In genomic region chr15:25438601-25439455, GRCh38 we compare ENCODE assay signal across 8 cellular contexts. TPM values are rescaled to one million over a fixed set of nuclear protein-coding genes. Genes with fewer than 3 reads are reported as not detected.
DNase-seq lines count a peak whose midpoint lies in the region; ATAC-seq and TF ChIP-seq lines count a peak whose summit lies in the region.

Gene UBE3A, minus strand, starts transcription at chr15:25439024. Its CDS starts 29,917 bp downstream, at chr15:25409107.

- H4K20me1 ChIP-seq in SU-DHL-6 (ENCODE audit: low read depth, low read length) = peaks cover 39% of the 10 kb centered on the region

- H3K27me3 Mint-ChIP-seq in activated naive CD8-positive, alpha-beta T cell treated with anti-CD3 and anti-CD28 coated beads, Interleukin-2, amount 10 ng/mL, durations not matched to agents 7 days and 5 days = no peaks in the 10 kb centered on the region
- H3K27me3 Mint-ChIP-seq in osteocyte (ENCODE audit: unreplicated experiment) = no peaks in the 10 kb centered on the region

- intact Hi-C loops in head of caudate nucleus (cut with DNase I) = loop anchor here (10.0 kb wide), 1 partner anchor 484 kb away; the partner anchor contains the start of genes SNRPN and SNURF

- peaks cover 33 to 44% of the 10 kb centered on the region in 2 donors for H3K4me1 ChIP-seq in thoracic aorta (ENCODE audit: control insufficient read depth in 1 of 2, low read depth in 2 of 2)

- peak within 1 kb of the TSS; percentile 100 for H3K9ac ChIP-seq in SU-DHL-6 (ENCODE audit: low read length)

- H3K9me3 Mint-ChIP-seq in activated naive CD8-positive, alpha-beta T cell treated with anti-CD3 and anti-CD28 coated beads, Interleukin-2, amount 10 ng/mL, durations not matched to agents 7 days and 5 days = no peaks in the 10 kb centered on the region
- H3K9me3 Mint-ChIP-seq in osteocyte (ENCODE audit: unreplicated experiment) = no peaks in the 10 kb centered on the region

- H3K27ac ChIP-seq in SU-DHL-6 (ENCODE audit: low read depth, low read length) (peak within 1 kb of the TSS; percentile 83), thoracic aorta (peak within 1 kb of the TSS; percentile 98 to 99)

- peak within 1 kb of the TSS; percentile 99 for H2AFZ ChIP-seq in SU-DHL-6 (ENCODE audit: low read depth, low read length, severe bottlenecking)

- peak within 1 kb of the TSS; percentile 89 for H3K4me2 ChIP-seq in SU-DHL-6 (ENCODE audit: low read depth, low read length, poor library complexity, severe bottlenecking)

- peak within 1 kb of the TSS; percentile 94 for H3K27ac Mint-ChIP-seq in activated naive CD8-positive, alpha-beta T cell treated with anti-CD3 and anti-CD28 coated beads, Interleukin-2, amount 10 ng/mL, durations not matched to agents 7 days and 5 days
- H3K27ac Mint-ChIP-seq in osteocyte (ENCODE audit: unreplicated experiment) = peak within 1 kb of the TSS; percentile 92

- ATAC-seq in HG02623 (IDR thresholded peaks at IDR 0.05; ENCODE audit: unreplicated experiment) = peak; percentile 83
- peak; percentile 91 for ATAC-seq in activated naive CD8-positive, alpha-beta T cell treated with anti-CD3 and anti-CD28 coated beads, Interleukin-2, amount 10 ng/mL, durations not matched to agents 7 days and 5 days (ENCODE audit: low read depth)
- ATAC-seq in thoracic aorta (ENCODE audit: insufficient number of reproducible peaks, low FRiP score, low read depth) = peak; percentile 93

- peaks cover 16% of the 10 kb centered on the region for H3K36me3 Mint-ChIP-seq in activated naive CD8-positive, alpha-beta T cell treated with anti-CD3 and anti-CD28 coated beads, Interleukin-2, amount 10 ng/mL, durations not matched to agents 7 days and 5 days
- no peaks in the 10 kb centered on the region for H3K36me3 Mint-ChIP-seq in osteocyte (ENCODE audit: unreplicated experiment)

- H3K4me3 ChIP-seq in GM12865 (ENCODE audit: low read depth, low read length) (peak within 1 kb of the TSS; percentile 75), SU-DHL-6 (ENCODE audit: insufficient read depth, low read length, poor library complexity, severe bottlenecking) (peak within 1 kb of the TSS; percentile 83), thoracic aorta (peak within 1 kb of the TSS; percentile 99)

- H3K9me2 ChIP-seq in SU-DHL-6 (replicated peaks; ENCODE audit: insufficient read depth, low read length) = no peaks in the 10 kb centered on the region

- peaks cover 3% of the 10 kb centered on the region; the same call in 1 of the 2 replicates for H3F3A ChIP-seq in SU-DHL-6 (ENCODE audit: insufficient read depth)

- H3K4me1 Mint-ChIP-seq in activated naive CD8-positive, alpha-beta T cell treated with anti-CD3 and anti-CD28 coated beads, Interleukin-2, amount 10 ng/mL, durations not matched to agents 7 days and 5 days = peaks cover 30% of the 10 kb centered on the region
- peaks cover 28% of the 10 kb centered on the region for H3K4me1 Mint-ChIP-seq in osteocyte (ENCODE audit: unreplicated experiment)

- POLR2A ChIA-PET in activated naive CD8-positive, alpha-beta T cell treated with anti-CD3 and anti-CD28 coated beads, Interleukin-2, amount 10 ng/mL, durations not matched to agents 7 days and 5 days (lab: Charles Lee) = interaction anchor here (0.9 to 1.2 kb wide), 4 partner anchors 71 to 666 kb away, joined by 3 to 5 read pairs (median 3); no protein-coding TSS in a partner anchor

- H3K27me3 ChIP-seq in SU-DHL-6 (ENCODE audit: low read length) (no peaks in the 10 kb centered on the region), thoracic aorta (replicated peaks; ENCODE audit: insufficient read depth) (no peaks in the 10 kb centered on the region)

- H3K79me2 ChIP-seq in SU-DHL-6 (ENCODE audit: insufficient read depth, low read length) = peaks cover 49% of the 10 kb centered on the region

- no peak for TF ChIP-seq CTCF in GM12865 (IDR thresholded peaks at IDR 0.05; ENCODE audit: insufficient read depth, low read depth, low read length, missing control alignments)
- peak; percentile 8 for TF ChIP-seq CTCF in SU-DHL-6 (IDR thresholded peaks at IDR 0.05; ENCODE audit: insufficient read depth, low read length, poor library complexity, severe bottlenecking)
- peak; percentile 37 for TF ChIP-seq CTCF in osteocyte (IDR thresholded peaks at IDR 0.05)
- no peak for TF ChIP-seq CTCF in thoracic aorta (IDR thresholded peaks at IDR 0.05)

- H3K9me3 ChIP-seq in SU-DHL-6 (ENCODE audit: insufficient read depth, low read length) (no peaks in the 10 kb centered on the region), thoracic aorta (no peaks in the 10 kb centered on the region)

- H3K4me3 Mint-ChIP-seq in activated naive CD8-positive, alpha-beta T cell treated with anti-CD3 and anti-CD28 coated beads, Interleukin-2, amount 10 ng/mL, durations not matched to agents 7 days and 5 days = peak within 1 kb of the TSS; percentile 94
- peak within 1 kb of the TSS; percentile 93 for H3K4me3 Mint-ChIP-seq in osteocyte (ENCODE audit: unreplicated experiment)

- H3K36me3 ChIP-seq in SU-DHL-6 (ENCODE audit: low read length) = no peaks in the 10 kb centered on the region
- H3K36me3 ChIP-seq in thoracic aorta = no peaks in the 10 kb centered on the region

- DNase-seq in GM12865 (ENCODE audit: low read depth) = peak; percentile 97
- DNase-seq in NCI-H1092 treated with DMSO at 0.1 percent for 48 hours (lab: John Stamatoyannopoulos, UW) = peak; percentile 82
- DNase-seq in activated naive CD8-positive, alpha-beta T cell treated with anti-CD3 and anti-CD28 coated beads, Interleukin-2, amount 10 ng/mL, durations not matched to agents 7 days and 5 days = peak; percentile 97
- peak; percentile 68 to 97 (median 92) for DNase-seq in head of caudate nucleus
- DNase-seq in osteocyte (ENCODE audit: extremely low spot score, unreplicated experiment) = peak; percentile 98
- peak; percentile 69 for DNase-seq in thoracic aorta (ENCODE audit: low spot score)

RNA-seq across cellular contexts. Expression of gene UBE3A, which starts in this region (rescaled TPM):
- total RNA-seq in activated naive CD8-positive, alpha-beta T cell treated with anti-CD3 and anti-CD28 coated beads, Interleukin-2, amount 10 ng/mL, durations not matched to agents 7 days and 5 days = 100 to 1,000 TPM; 105 to 115 TPM
- total RNA-seq in osteocyte (84.3 and 88.0 TPM in 2 replicates), thoracic aorta (100 to 1,000 TPM in 1 of 2 donors, 10 to 100 TPM in 1; 39.5 to 104 TPM)

Comparison
In these comparisons a context has a peak if more than half of its experiments do, and no peak if none do; other contexts are left out.
1. Peak in every context shown above with its lines: DNase-seq, ATAC-seq, H3K4me3 ChIP-seq and H3K27ac ChIP-seq.
2. CTCF ChIP-seq: peak in SU-DHL-6 (single experiment) and osteocyte (single experiment); none in GM12865 (single experiment) and thoracic aorta (single experiment).